In the genomic region with DNA sequence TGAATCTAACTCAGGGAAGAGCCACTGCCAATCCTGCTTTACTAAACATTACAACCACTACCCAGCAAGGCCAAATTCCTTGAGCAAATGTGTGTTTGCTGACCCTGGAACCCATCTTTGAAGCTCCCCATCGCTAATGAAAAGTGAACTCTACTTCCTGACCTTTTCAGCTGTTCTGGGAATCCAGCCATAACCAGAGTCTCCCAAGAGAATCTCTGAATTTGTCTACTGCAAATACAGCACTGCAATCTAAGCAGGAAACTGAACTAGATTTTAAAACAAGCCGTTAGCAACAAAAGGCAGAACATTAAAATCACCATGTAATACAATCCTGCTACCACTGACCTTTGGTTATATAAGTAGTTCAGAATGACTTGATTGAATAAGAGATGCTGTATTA, we compare ENCODE assay signal across 1 cellular context.
TF ChIP-seq lines count a peak whose summit lies in the region.

No MANE protein-coding gene starts in this region.

TF ChIP-seq in HepG2, 621 proteins besides CTCF, POLR2A, EP300 and RAD21 (continued from another document and continues in another):
- TF ChIP-seq NCOA1 (CRISPR knock-in tag; IDR thresholded peaks at IDR 0.05): no peak
- 0 out of 4 replicates have a peak, but pooled peaks of 1 of the 2 experiments have one; percentile 32 for TF ChIP-seq REST (IDR thresholded peaks at IDR 0.05; ENCODE audit: borderline replicate concordance in 1 of 2, low read depth in 1 of 2, low read length in 2 of 2)
- TF ChIP-seq ZNF160 (CRISPR knock-in tag; IDR thresholded peaks at IDR 0.05): no peak
- peak; percentile 77 for TF ChIP-seq SOX5 (CRISPR knock-in tag; IDR thresholded peaks at IDR 0.05; ENCODE audit: borderline replicate concordance)
- TF ChIP-seq GMEB2 (CRISPR knock-in tag; IDR thresholded peaks at IDR 0.05; ENCODE audit: low read depth): no peak
- TF ChIP-seq HNRNPUL1 (IDR thresholded peaks at IDR 0.05; ENCODE audit: low read depth, low read length): no peak
- TF ChIP-seq RARA (CRISPR knock-in tag; IDR thresholded peaks at IDR 0.05): peak; percentile 76; the same call in 1 of the 2 replicates
- TF ChIP-seq SKI (IDR thresholded peaks at IDR 0.05; ENCODE audit: partially characterized antibody): peak; percentile 12
- peak; percentile 87 for TF ChIP-seq ELF3 (CRISPR knock-in tag; IDR thresholded peaks at IDR 0.05)
- peak; percentile 76 for TF ChIP-seq ZNF331 (CRISPR knock-in tag; IDR thresholded peaks at IDR 0.05)
- peak; percentile 62 for TF ChIP-seq FOXP4 (CRISPR knock-in tag; IDR thresholded peaks at IDR 0.05)
- TF ChIP-seq KDM4B (CRISPR knock-in tag; IDR thresholded peaks at IDR 0.05): 0 out of 2 replicates have a peak, but pooled peaks have one; percentile 31
- no peak for TF ChIP-seq FOXM1 (CRISPR knock-in tag; IDR thresholded peaks at IDR 0.05)
- TF ChIP-seq CREM (IDR thresholded peaks at IDR 0.05): peak; percentile 65
- no peak for TF ChIP-seq CREM (CRISPR knock-in tag; IDR thresholded peaks at IDR 0.05)
- TF ChIP-seq GFI1 (CRISPR knock-in tag; IDR thresholded peaks at IDR 0.05; ENCODE audit: borderline replicate concordance): peak; percentile 88
- TF ChIP-seq NFIC (IDR thresholded peaks at IDR 0.05; ENCODE audit: low read length): peak; percentile 70; the same call in 1 of the 2 replicates
- TF ChIP-seq TARDBP (CRISPR knock-in tag; IDR thresholded peaks at IDR 0.05): peak; percentile 73; the same call in 1 of the 2 replicates
- TF ChIP-seq, protein P1, sequence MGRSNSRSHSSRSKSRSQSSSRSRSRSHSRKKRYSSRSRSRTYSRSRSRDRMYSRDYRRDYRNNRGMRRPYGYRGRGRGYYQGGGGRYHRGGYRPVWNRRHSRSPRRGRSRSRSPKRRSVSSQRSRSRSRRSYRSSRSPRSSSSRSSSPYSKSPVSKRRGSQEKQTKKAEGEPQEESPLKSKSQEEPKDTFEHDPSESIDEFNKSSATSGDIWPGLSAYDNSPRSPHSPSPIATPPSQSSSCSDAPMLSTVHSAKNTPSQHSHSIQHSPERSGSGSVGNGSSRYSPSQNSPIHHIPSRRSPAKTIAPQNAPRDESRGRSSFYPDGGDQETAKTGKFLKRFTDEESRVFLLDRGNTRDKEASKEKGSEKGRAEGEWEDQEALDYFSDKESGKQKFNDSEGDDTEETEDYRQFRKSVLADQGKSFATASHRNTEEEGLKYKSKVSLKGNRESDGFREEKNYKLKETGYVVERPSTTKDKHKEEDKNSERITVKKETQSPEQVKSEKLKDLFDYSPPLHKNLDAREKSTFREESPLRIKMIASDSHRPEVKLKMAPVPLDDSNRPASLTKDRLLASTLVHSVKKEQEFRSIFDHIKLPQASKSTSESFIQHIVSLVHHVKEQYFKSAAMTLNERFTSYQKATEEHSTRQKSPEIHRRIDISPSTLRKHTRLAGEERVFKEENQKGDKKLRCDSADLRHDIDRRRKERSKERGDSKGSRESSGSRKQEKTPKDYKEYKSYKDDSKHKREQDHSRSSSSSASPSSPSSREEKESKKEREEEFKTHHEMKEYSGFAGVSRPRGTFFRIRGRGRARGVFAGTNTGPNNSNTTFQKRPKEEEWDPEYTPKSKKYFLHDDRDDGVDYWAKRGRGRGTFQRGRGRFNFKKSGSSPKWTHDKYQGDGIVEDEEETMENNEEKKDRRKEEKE (IDR thresholded peaks at IDR 0.05): no peak
- TF ChIP-seq, protein P2, sequence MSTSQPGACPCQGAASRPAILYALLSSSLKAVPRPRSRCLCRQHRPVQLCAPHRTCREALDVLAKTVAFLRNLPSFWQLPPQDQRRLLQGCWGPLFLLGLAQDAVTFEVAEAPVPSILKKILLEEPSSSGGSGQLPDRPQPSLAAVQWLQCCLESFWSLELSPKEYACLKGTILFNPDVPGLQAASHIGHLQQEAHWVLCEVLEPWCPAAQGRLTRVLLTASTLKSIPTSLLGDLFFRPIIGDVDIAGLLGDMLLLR (CRISPR knock-in tag; IDR thresholded peaks at IDR 0.05): no peak
- no peak for TF ChIP-seq DBP (CRISPR knock-in tag; IDR thresholded peaks at IDR 0.05; ENCODE audit: not compliant biosample characterization)
- TF ChIP-seq ZNF800 (CRISPR knock-in tag; IDR thresholded peaks at IDR 0.05): no peak
- peak; percentile 60; the same call in 1 of the 2 replicates for TF ChIP-seq KDM6A (CRISPR knock-in tag; IDR thresholded peaks at IDR 0.05; ENCODE audit: low read depth)
- no peak for TF ChIP-seq KDM2A (CRISPR knock-in tag; IDR thresholded peaks at IDR 0.05; ENCODE audit: borderline replicate concordance, low read depth)
- no peak for TF ChIP-seq BORCS8-MEF2B (CRISPR knock-in tag; IDR thresholded peaks at IDR 0.05)
- no peak for TF ChIP-seq ZNF230 (CRISPR knock-in tag; IDR thresholded peaks at IDR 0.05)
- 0 out of 2 replicates have a peak, but pooled peaks have one; percentile 30 for TF ChIP-seq FOSL2 (CRISPR knock-in tag; IDR thresholded peaks at IDR 0.05)
- TF ChIP-seq NR2C2 (CRISPR knock-in tag; IDR thresholded peaks at IDR 0.05; ENCODE audit: borderline replicate concordance): peak; percentile 55; the same call in 1 of the 2 replicates
- TF ChIP-seq, protein P3, sequence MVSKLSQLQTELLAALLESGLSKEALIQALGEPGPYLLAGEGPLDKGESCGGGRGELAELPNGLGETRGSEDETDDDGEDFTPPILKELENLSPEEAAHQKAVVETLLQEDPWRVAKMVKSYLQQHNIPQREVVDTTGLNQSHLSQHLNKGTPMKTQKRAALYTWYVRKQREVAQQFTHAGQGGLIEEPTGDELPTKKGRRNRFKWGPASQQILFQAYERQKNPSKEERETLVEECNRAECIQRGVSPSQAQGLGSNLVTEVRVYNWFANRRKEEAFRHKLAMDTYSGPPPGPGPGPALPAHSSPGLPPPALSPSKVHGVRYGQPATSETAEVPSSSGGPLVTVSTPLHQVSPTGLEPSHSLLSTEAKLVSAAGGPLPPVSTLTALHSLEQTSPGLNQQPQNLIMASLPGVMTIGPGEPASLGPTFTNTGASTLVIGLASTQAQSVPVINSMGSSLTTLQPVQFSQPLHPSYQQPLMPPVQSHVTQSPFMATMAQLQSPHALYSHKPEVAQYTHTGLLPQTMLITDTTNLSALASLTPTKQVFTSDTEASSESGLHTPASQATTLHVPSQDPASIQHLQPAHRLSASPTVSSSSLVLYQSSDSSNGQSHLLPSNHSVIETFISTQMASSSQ (IDR thresholded peaks at IDR 0.05; ENCODE audit: low read depth): no peak
- TF ChIP-seq, protein P3 (CRISPR knock-in tag; IDR thresholded peaks at IDR 0.05; ENCODE audit: borderline replicate concordance): peak; percentile 31; the same call in 1 of the 2 replicates
- TF ChIP-seq TMF1 (CRISPR knock-in tag; IDR thresholded peaks at IDR 0.05; ENCODE audit: low read depth): no peak
- TF ChIP-seq ZNF652 (CRISPR knock-in tag; IDR thresholded peaks at IDR 0.05; ENCODE audit: borderline replicate concordance, low read depth): 0 out of 2 replicates have a peak, but pooled peaks have one; percentile 15
- 0 out of 2 replicates have a peak, but pooled peaks have one; percentile 14 for TF ChIP-seq THAP11 (CRISPR knock-in tag; IDR thresholded peaks at IDR 0.05)
- no peak for TF ChIP-seq NPAS2 (CRISPR knock-in tag; IDR thresholded peaks at IDR 0.05; ENCODE audit: borderline replicate concordance)
- TF ChIP-seq, protein P4, sequence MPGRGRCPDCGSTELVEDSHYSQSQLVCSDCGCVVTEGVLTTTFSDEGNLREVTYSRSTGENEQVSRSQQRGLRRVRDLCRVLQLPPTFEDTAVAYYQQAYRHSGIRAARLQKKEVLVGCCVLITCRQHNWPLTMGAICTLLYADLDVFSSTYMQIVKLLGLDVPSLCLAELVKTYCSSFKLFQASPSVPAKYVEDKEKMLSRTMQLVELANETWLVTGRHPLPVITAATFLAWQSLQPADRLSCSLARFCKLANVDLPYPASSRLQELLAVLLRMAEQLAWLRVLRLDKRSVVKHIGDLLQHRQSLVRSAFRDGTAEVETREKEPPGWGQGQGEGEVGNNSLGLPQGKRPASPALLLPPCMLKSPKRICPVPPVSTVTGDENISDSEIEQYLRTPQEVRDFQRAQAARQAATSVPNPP (CRISPR knock-in tag; IDR thresholded peaks at IDR 0.05): no peak
- TF ChIP-seq NAIF1 (CRISPR knock-in tag; IDR thresholded peaks at IDR 0.05; ENCODE audit: borderline replicate concordance): no peak
- TF ChIP-seq TFAP4 (IDR thresholded peaks at IDR 0.05; ENCODE audit: borderline replicate concordance, low read depth): peak; percentile 97
- peak; percentile 89 for TF ChIP-seq POGZ (CRISPR knock-in tag; IDR thresholded peaks at IDR 0.05)
